ENCODE assay signal across 11 cellular contexts in the genomic region with DNA sequence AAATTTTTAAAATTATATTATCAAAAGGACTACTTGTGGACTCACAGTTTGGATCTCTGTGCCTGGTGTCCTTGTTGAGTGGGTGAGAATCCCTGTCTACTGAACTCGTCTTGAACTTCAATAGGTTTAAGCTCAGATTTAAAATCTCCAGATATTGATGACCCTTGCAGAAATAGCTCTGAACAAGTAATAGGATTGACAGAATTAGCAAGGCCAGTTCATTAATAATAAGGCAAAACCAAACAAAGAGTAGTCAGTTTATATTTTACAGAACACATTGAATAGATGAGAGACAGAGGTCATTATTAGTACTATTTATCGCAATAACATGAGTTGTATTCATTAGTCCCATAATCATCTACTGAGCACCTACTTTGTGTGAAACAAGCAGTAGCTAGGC. TPM values are rescaled to one million over a fixed set of nuclear protein-coding genes. Genes with fewer than 3 reads are reported as not detected.
"Had no signal": no experiment of that assay in that cellular context is flagged by ENCODE, and none has a peak within 500 bp of the region (broad histone marks: within the 10 kb centered on the region; RNA-seq: fewer than 3 reads in every experiment).

A gene (minus strand): TSS at position 101 of the 400 bp plus-strand sequence. CDS start 11,655 bp downstream, outside the sequence.

- ATAC-seq: GM23338, HCT116 had no signal

- H3K4me3 ChIP-seq: GM23248, GM23338, HAP-1 had no signal

- H3K9me3 ChIP-seq: HAP-1 had no signal

- DNase-seq: GM23248, GOT3, H7, H9, HCEC 1CT, HFFc6 had no signal

- H3K4me1 ChIP-seq: HAP-1 had no signal

- H3K36me3 ChIP-seq: HAP-1 had no signal

- FAIRE-seq: H1, H54 had no signal

- H3K27ac ChIP-seq: GM23248 had no signal

RNA-seq across cellular contexts. Expression of the gene that starts here (rescaled TPM):
- polyA plus RNA-seq: GM23338, H1 had no signal
